8 cellular contexts compared by ENCODE assay signal in the genomic region with DNA sequence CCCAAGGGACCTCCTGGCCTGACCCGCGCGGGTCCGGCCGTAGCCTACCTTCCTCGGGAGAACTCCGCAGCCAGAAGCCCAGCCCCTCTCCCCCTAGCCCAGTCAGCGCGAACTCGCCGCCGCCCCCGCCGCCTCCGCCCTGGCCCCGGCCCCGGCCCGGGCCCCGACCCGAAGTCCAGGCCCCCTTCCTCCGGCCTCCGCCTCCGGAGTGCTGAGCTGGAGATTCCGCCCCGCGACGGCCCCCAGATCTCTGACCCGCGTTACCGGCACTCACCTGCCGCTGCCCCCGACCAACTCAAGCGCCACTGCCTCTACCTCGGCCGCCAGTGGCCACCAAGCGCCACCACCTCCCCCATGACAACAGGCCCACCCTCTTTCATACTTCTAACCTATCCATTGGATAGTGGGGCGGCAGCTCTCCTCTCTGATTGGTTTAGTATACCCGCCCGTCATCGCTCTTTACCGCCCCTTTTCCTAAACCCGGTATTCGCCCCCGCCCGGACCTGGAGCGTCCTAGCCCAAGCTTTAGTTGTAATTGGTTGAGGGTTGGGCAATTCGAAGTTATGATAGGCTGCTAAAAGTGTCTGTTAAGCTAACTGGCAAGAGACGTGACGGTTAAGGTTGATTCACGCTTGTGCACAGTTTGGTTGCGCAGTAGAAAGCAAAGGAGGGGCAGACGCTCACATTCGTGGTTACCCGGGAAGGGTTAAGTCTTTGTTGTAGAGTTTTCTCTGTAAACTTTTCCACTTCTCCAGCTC. TPM values are rescaled to one million over a fixed set of nuclear protein-coding genes. Genes with fewer than 3 reads are reported as not detected.
DNase-seq lines count a peak whose midpoint lies in the region; ATAC-seq and TF ChIP-seq lines count a peak whose summit lies in the region.

A gene (minus strand): TSS at position 328 of the 758 bp plus-strand sequence. CDS start 102,795 bp downstream, outside the sequence.

- H3K27me3 ChIP-seq in KMS-11 (ENCODE audit: insufficient read depth, low read depth) (no peaks in the 10 kb centered on the region), Peyer's patch (no peaks in the 10 kb centered on the region), muscle layer of colon (ENCODE audit: control insufficient read depth in 1 of 2, insufficient read depth in 2 of 2, low read length in 2 of 2) (no peaks in the 10 kb centered on the region)

- H2AFZ ChIP-seq in KMS-11 (ENCODE audit: low read depth): peak within 1 kb of the TSS; percentile 87

- H3K4me3 ChIP-seq in KMS-11 (IDR thresholded peaks at IDR 0.05; ENCODE audit: insufficient read depth, low read depth, low read length) (no peak within 1 kb of the TSS), Peyer's patch (peak within 1 kb of the TSS; percentile 95 to 99 (median 96)), muscle layer of colon (ENCODE audit: low read depth in 1 of 2, low read length in 2 of 2) (peak within 1 kb of the TSS; percentile 87 to 94)

- TF ChIP-seq POLR2A in Peyer's patch (IDR thresholded peaks at IDR 0.05): peak; percentile 77 to 89

- peaks cover 7% of the 10 kb centered on the region; the same call in 1 of the 2 replicates for H3K79me2 ChIP-seq in KMS-11 (ENCODE audit: insufficient read depth, low read depth)

- H3K27ac ChIP-seq in KMS-11 (no peak within 1 kb of the TSS), Peyer's patch (peak within 1 kb of the TSS; percentile 93 to 97 (median 94)), muscle layer of colon (ENCODE audit: low read depth, low read length) (peak within 1 kb of the TSS; percentile 90)

- H3K4me1 ChIP-seq in KMS-11 (ENCODE audit: low read depth, poor library complexity, severe bottlenecking): peaks cover 25% of the 10 kb centered on the region
- H3K4me1 ChIP-seq in Peyer's patch: peaks cover 0 to 63% (median 6%) of the 10 kb centered on the region in 4 donors
- H3K4me1 ChIP-seq in muscle layer of colon (ENCODE audit: insufficient read depth, low read length): peaks cover 50% of the 10 kb centered on the region

- TF ChIP-seq CTCF in KMS-11 (conservative IDR thresholded peaks at IDR 0.05; ENCODE audit: low read depth, low read length) (no peak), Peyer's patch (IDR thresholded peaks at IDR 0.05) (peak in 3 of 6 experiments; percentile 32 to 39 (median 37))

- H3K9ac ChIP-seq in KMS-11 (peak within 1 kb of the TSS; percentile 45; the same call in 1 of the 2 replicates), muscle layer of colon (ENCODE audit: low read length) (peak within 1 kb of the TSS; percentile 67)

- peak; percentile 100 for DNase-seq in DMS79 (lab: John Stamatoyannopoulos, UW)
- DNase-seq in Peyer's patch: peak; percentile 94 to 99 (median 98)
- peak; percentile 96 to 97 for DNase-seq in activated T-cell treated with anti-CD3 and anti-CD28 coated beads, Interleukin-2, amount 50 U/mL, for 48 hours
- DNase-seq in stimulated activated CD8-positive, alpha-beta memory T cell treated with anti-CD3 and anti-CD28 coated beads, Interleukin-7, amount 100 ng/mL, for 24 hours (ENCODE audit: low read depth): peak; percentile 88

- H3K36me3 ChIP-seq in KMS-11 (ENCODE audit: insufficient read depth) (no peaks in the 10 kb centered on the region), Peyer's patch (no peaks in the 10 kb centered on the region), muscle layer of colon (ENCODE audit: insufficient read depth, low read length) (no peaks in the 10 kb centered on the region)

- no peaks in the 10 kb centered on the region for H3K9me3 ChIP-seq in Peyer's patch
- no peaks in the 10 kb centered on the region for H3K9me3 ChIP-seq in muscle layer of colon (ENCODE audit: low read length)

- ATAC-seq in GM21737 (IDR thresholded peaks at IDR 0.05; ENCODE audit: unreplicated experiment) (peak; percentile 91), esophagus mucosa (peak; percentile 99)

- H4K20me1 ChIP-seq in KMS-11 (ENCODE audit: insufficient read depth): no peaks in the 10 kb centered on the region

- peak within 1 kb of the TSS; percentile 79 for H3K4me2 ChIP-seq in KMS-11

RNA-seq across cellular contexts. Expression of the gene that starts here (rescaled TPM):
- total RNA-seq in Peyer's patch (100 to 1,000 TPM; 105 to 125 (median 117) TPM), esophagus mucosa (49.2 TPM)
